Comparison of ENCODE assay signal across 8 cellular contexts in genomic region chr1:201020647-201021332, GRCh38. TPM values are rescaled to one million over a fixed set of nuclear protein-coding genes. Genes with fewer than 3 reads are reported as not detected.
DNase-seq lines count a peak whose midpoint lies in the region; ATAC-seq and TF ChIP-seq lines count a peak whose summit lies in the region.

No MANE protein-coding gene starts in this region.

- H3K36me3 ChIP-seq in breast epithelium (no peaks in the 10 kb centered on the region), PC-3 (ENCODE audit: low read depth, low read length) (no peaks in the 10 kb centered on the region)

- CTCF ChIA-PET in MCF 10A (lab: Yijun Ruan, JAX) (interaction anchor here (0.7 to 2.2 kb wide), 17 partner anchors 8 to 463 kb away, joined by 3 to 13 read pairs (median 4); no protein-coding TSS in a partner anchor), PC-3 (lab: Charles Lee) (interaction anchor here (0.6 to 1.0 kb wide), 5 partner anchors 30 to 134 kb away, joined by 3 to 8 read pairs (median 5); no protein-coding TSS in a partner anchor)

- peaks cover 26% of the 10 kb centered on the region for H3K4me1 Mint-ChIP-seq in MCF 10A (ENCODE audit: insufficient read depth, unreplicated experiment)
- H3K4me1 Mint-ChIP-seq in mesothelial cell of epicardium = peaks cover 64% of the 10 kb centered on the region

- H3K27ac ChIP-seq in breast epithelium (no peak overlapping the region), PC-3 (ENCODE audit: low read length) (no peak overlapping the region)

- intact Hi-C loops in MCF 10A (cut with micrococcal nuclease) = loop anchor here (5.0 kb wide), 1 partner anchor 463 kb away; no protein-coding TSS in a partner anchor
- intact Hi-C loops in breast epithelium (cut with DNase I; ENCODE audit: low total_unique reads) = no loop called here
- intact Hi-C loops in PC-3 (cut with micrococcal nuclease) = no loop called here

- H3K27ac Mint-ChIP-seq in MCF 10A (ENCODE audit: low read depth, unreplicated experiment) (no peak overlapping the region), mesothelial cell of epicardium (no peak overlapping the region)

- H3K4me3 Mint-ChIP-seq in MCF 10A (ENCODE audit: unreplicated experiment) (no peak overlapping the region), mesothelial cell of epicardium (no peak overlapping the region)

- H3K9me3 ChIP-seq in breast epithelium (no peaks in the 10 kb centered on the region), PC-3 (ENCODE audit: low read length) (no peaks in the 10 kb centered on the region)

- H2AFZ ChIP-seq in PC-3 (ENCODE audit: low read length) = no peak overlapping the region

- H3K4me1 ChIP-seq in breast epithelium (no peaks in the 10 kb centered on the region), PC-3 (ENCODE audit: insufficient read depth, low read length) (peaks cover 11% of the 10 kb centered on the region)

- DNase-seq in MCF 10A (ENCODE audit: unreplicated experiment) = peak; percentile 62
- DNase-seq in breast epithelium (ENCODE audit: low spot score in 2 of 2) = no peak
- peak; percentile 47 for DNase-seq in PC-3
- DNase-seq in astrocyte of the spinal cord (ENCODE audit: low read depth, low spot score) = no peak
- DNase-seq in mesothelial cell of epicardium (ENCODE audit: low spot score in 2 of 2, unreplicated experiment in 2 of 2) = no peak
- DNase-seq in NCI-H1048 (lab: John Stamatoyannopoulos, UW) = no peak
- DNase-seq in NCI-H2171 treated with DMSO at 0.1 percent for 48 hours (lab: John Stamatoyannopoulos, UW) = no peak

- no peaks in the 10 kb centered on the region for H3K27me3 ChIP-seq in breast epithelium
- H3K27me3 ChIP-seq in PC-3 (ENCODE audit: low read length) = peaks cover 49% of the 10 kb centered on the region

- H4K20me1 ChIP-seq in PC-3 (ENCODE audit: low read length) = no peaks in the 10 kb centered on the region

- no peak for TF ChIP-seq POLR2A in breast epithelium (IDR thresholded peaks at IDR 0.05)

- no peak overlapping the region for H3K9ac ChIP-seq in PC-3 (ENCODE audit: low read length)

- H3K27me3 Mint-ChIP-seq in MCF 10A (ENCODE audit: insufficient read depth, unreplicated experiment) (no peaks in the 10 kb centered on the region), mesothelial cell of epicardium (ENCODE audit: low read depth) (peaks cover 25% of the 10 kb centered on the region)

- H3F3A ChIP-seq in PC-3 (ENCODE audit: low read length, unreplicated experiment) = no peaks in the 10 kb centered on the region

- H3K4me2 ChIP-seq in PC-3 (ENCODE audit: low read length) = no peak overlapping the region

- no peaks in the 10 kb centered on the region for H3K79me2 ChIP-seq in PC-3 (ENCODE audit: low read length)

- no peaks in the 10 kb centered on the region for H3K9me2 ChIP-seq in PC-3 (replicated peaks; ENCODE audit: low read length)

- H3K9me3 Mint-ChIP-seq in MCF 10A (ENCODE audit: unreplicated experiment) (no peaks in the 10 kb centered on the region), mesothelial cell of epicardium (no peaks in the 10 kb centered on the region)

- ATAC-seq in PC-3 = peak; percentile 24; the same call in 1 of the 2 replicates
- ATAC-seq in GM18909 (IDR thresholded peaks at IDR 0.05; ENCODE audit: poor library complexity, unreplicated experiment) = no peak

- in situ Hi-C loops in astrocyte of the spinal cord (cut with HindIII; ENCODE audit: low sequenced_read_pairs) = no loop called here

- no peak overlapping the region for H3K4me3 ChIP-seq in breast epithelium
- H3K4me3 ChIP-seq in PC-3 (ENCODE audit: low read length) = no peak overlapping the region
- no peak overlapping the region for H3K4me3 ChIP-seq in astrocyte of the spinal cord (ENCODE audit: low read depth, low read length)

- POLR2A ChIA-PET in MCF 10A (lab: Yijun Ruan, JAX) = interaction anchor here (0.6 to 1.2 kb wide), 5 partner anchors 9 to 385 kb away, joined by 3 to 4 read pairs (median 3); no protein-coding TSS in a partner anchor
- POLR2A ChIA-PET in PC-3 (lab: Charles Lee; ENCODE audit: unreplicated experiment) = interaction anchor here (0.7 kb wide), 1 partner anchor 175 kb away, joined by 3 read pairs; no protein-coding TSS in a partner anchor

- no peaks in the 10 kb centered on the region for H3K36me3 Mint-ChIP-seq in MCF 10A (ENCODE audit: insufficient read depth, unreplicated experiment)
- H3K36me3 Mint-ChIP-seq in mesothelial cell of epicardium = no peaks in the 10 kb centered on the region

- no TSS peak for BruUV-seq in MCF 10A (replicated peaks; lab: Mats Ljungman, UMichigan)
- BruUV-seq in PC-3 (replicated peaks; lab: Mats Ljungman, UMichigan) = no TSS peak

- TF ChIP-seq CTCF in MCF 10A (IDR thresholded peaks at IDR 0.05; ENCODE audit: unreplicated experiment) (peak; percentile 25), breast epithelium (IDR thresholded peaks at IDR 0.05) (no peak), PC-3 (conservative IDR thresholded peaks at IDR 0.05; ENCODE audit: low read depth, low read length) (peak; percentile 63), astrocyte of the spinal cord (IDR thresholded peaks at IDR 0.05; ENCODE audit: low read depth, low read length) (peak; percentile 39), mesothelial cell of epicardium (IDR thresholded peaks at IDR 0.05; ENCODE audit: unreplicated experiment) (peak; percentile 27)

RNA-seq across cellular contexts. Expression of gene KIF21B, which starts 2.7 kb away (rescaled TPM):
- 9.5 and 12.7 TPM in 2 replicates for total RNA-seq in MCF 10A (2022)
- 1 to 10 TPM in 2 of 3 donors, under 1 TPM in 1; 0.96 to 2.6 (median 1.3) TPM for total RNA-seq in breast epithelium
- total RNA-seq in PC-3 (2014; rRNA removed) = 0.46 and 0.66 TPM in 2 replicates
- total RNA-seq in mesothelial cell of epicardium = 6.5 to 7.0 TPM (median 6.9 TPM) in 3 replicates

Comparison
In these comparisons a context has a peak if more than half of its experiments do, and no peak if none do; other contexts are left out.
1. DNase-seq: peak in MCF 10A (single experiment) and PC-3 (single experiment); none in breast epithelium (0 of 2), astrocyte of the spinal cord (single experiment), mesothelial cell of epicardium (0 of 2), NCI-H1048 (single experiment) and NCI-H2171 treated with DMSO at 0.1 percent for 48 hours (single experiment).
2. CTCF ChIP-seq: peak in MCF 10A (single experiment), PC-3 (single experiment), astrocyte of the spinal cord (single experiment) and mesothelial cell of epicardium (single experiment); none in breast epithelium (0 of 3).